ENCODE assay signal across 1 cellular context in genomic region chr7:78134748-78135147, GRCh38.
TF ChIP-seq lines count a peak whose summit lies in the region.

No MANE protein-coding gene starts in this region.

TF ChIP-seq in K562, 482 proteins besides CTCF, POLR2A, EP300 and RAD21 (continued from another document):
- TF ChIP-seq NELFE (IDR thresholded peaks at IDR 0.05; ENCODE audit: insufficient read depth, insufficient read length) (no peak), FOXP1 (CRISPR knock-in tag; IDR thresholded peaks at IDR 0.05) (no peak), ZNF589 (CRISPR knock-in tag; IDR thresholded peaks at IDR 0.05; ENCODE audit: low read depth) (no peak), SP2 (IDR thresholded peaks at IDR 0.05; ENCODE audit: extremely low read depth, low read depth, low read length, poor library complexity, severe bottlenecking) (no peak), FOXJ3 (CRISPR knock-in tag; IDR thresholded peaks at IDR 0.05) (no peak), NEUROD1 (IDR thresholded peaks at IDR 0.05; ENCODE audit: borderline replicate concordance, low read depth, low read length, partially characterized antibody) (no peak)
- TF ChIP-seq, protein P1, sequence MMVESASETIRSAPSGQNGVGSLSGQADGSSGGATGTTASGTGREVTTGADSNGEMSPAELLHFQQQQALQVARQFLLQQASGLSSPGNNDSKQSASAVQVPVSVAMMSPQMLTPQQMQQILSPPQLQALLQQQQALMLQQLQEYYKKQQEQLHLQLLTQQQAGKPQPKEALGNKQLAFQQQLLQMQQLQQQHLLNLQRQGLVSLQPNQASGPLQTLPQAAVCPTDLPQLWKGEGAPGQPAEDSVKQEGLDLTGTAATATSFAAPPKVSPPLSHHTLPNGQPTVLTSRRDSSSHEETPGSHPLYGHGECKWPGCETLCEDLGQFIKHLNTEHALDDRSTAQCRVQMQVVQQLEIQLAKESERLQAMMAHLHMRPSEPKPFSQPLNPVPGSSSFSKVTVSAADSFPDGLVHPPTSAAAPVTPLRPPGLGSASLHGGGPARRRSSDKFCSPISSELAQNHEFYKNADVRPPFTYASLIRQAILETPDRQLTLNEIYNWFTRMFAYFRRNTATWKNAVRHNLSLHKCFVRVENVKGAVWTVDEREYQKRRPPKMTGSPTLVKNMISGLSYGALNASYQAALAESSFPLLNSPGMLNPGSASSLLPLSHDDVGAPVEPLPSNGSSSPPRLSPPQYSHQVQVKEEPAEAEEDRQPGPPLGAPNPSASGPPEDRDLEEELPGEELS (CRISPR knock-in tag; IDR thresholded peaks at IDR 0.05; ENCODE audit: borderline replicate concordance): no peak
